1 cellular context compared by ENCODE assay signal in genomic region chr17:1029912-1030656, GRCh38.
TF ChIP-seq lines count a peak whose summit lies in the region.

No MANE protein-coding gene starts in this region.

TF ChIP-seq in SK-N-SH treated with all-trans-retinoic acid at 6 μM for 48 hours, 23 proteins besides CTCF, POLR2A, EP300 and RAD21 (continued from another document):
- TF ChIP-seq POU6F1 (CRISPR knock-in tag; IDR thresholded peaks at IDR 0.05; ENCODE audit: borderline replicate concordance, low read depth): no peak
- no peak for TF ChIP-seq BACH2 (CRISPR knock-in tag; IDR thresholded peaks at IDR 0.05; ENCODE audit: borderline replicate concordance)
- TF ChIP-seq SNAI2 (CRISPR knock-in tag; IDR thresholded peaks at IDR 0.05): no peak
- TF ChIP-seq CSRNP3 (CRISPR knock-in tag; IDR thresholded peaks at IDR 0.05): no peak
- TF ChIP-seq ESRRG (CRISPR knock-in tag; IDR thresholded peaks at IDR 0.05): no peak
